1 cellular context compared by ENCODE assay signal in the genomic region with DNA sequence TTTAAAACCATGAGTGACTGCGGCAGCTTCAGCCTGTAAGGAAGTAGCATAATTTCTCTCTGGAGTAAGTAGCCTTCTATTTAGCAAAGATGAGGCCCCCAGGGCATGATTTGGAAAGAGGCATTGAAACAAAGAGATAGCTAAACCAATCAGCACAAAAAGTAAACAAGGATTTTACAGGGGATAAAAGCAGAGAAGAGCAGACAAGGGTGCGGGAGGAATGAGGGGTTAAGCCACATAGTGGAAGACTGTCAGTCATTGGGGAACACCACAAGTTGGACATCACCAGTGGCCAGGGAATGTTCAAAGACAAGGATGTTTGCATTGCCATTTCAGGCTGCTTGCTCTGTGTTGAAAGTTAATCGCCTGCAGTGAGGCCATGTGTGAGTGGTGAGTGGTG.
TF ChIP-seq lines count a peak whose summit lies in the region.

No MANE protein-coding gene starts in this region.

TF ChIP-seq in HepG2, 621 proteins besides CTCF, POLR2A, EP300 and RAD21 (continued from another document):
- TF ChIP-seq SAP130 (CRISPR knock-in tag; IDR thresholded peaks at IDR 0.05; ENCODE audit: low read depth) = 0 out of 2 replicates have a peak, but pooled peaks have one; percentile 10
- peak; percentile 67 for TF ChIP-seq NR2F6 (IDR thresholded peaks at IDR 0.05)
- 0 out of 2 replicates have a peak, but pooled peaks have one; percentile 11 for TF ChIP-seq NR2F6 (CRISPR knock-in tag; IDR thresholded peaks at IDR 0.05)
- no peak for TF ChIP-seq FOXP1 (IDR thresholded peaks at IDR 0.05)
- TF ChIP-seq FOXP1 (CRISPR knock-in tag; IDR thresholded peaks at IDR 0.05) = peak; percentile 38; the same call in 1 of the 2 replicates
- TF ChIP-seq ZNF292 (CRISPR knock-in tag; IDR thresholded peaks at IDR 0.05; ENCODE audit: borderline replicate concordance, low read depth) = 0 out of 2 replicates have a peak, but pooled peaks have one; percentile 53
- TF ChIP-seq ISL2 (CRISPR knock-in tag; IDR thresholded peaks at IDR 0.05) = peak; percentile 63
- 0 out of 2 replicates have a peak, but pooled peaks have one; percentile 18 for TF ChIP-seq JUN (CRISPR knock-in tag; IDR thresholded peaks at IDR 0.05)
- no peak for TF ChIP-seq FOXA1 (IDR thresholded peaks at IDR 0.05)
- peak; percentile 80 for TF ChIP-seq FOXA1 (CRISPR knock-in tag; IDR thresholded peaks at IDR 0.05)
- TF ChIP-seq HDAC2 (CRISPR knock-in tag; IDR thresholded peaks at IDR 0.05) = 0 out of 2 replicates have a peak, but pooled peaks have one; percentile 31
- TF ChIP-seq FOXA3 (CRISPR knock-in tag; IDR thresholded peaks at IDR 0.05) = peak; percentile 76
- TF ChIP-seq HNRNPLL (IDR thresholded peaks at IDR 0.05; ENCODE audit: low read depth, low read length, poor library complexity, severe bottlenecking) = no peak
- TF ChIP-seq TCF7L2 (IDR thresholded peaks at IDR 0.05; ENCODE audit: low read depth, low read length) = peak; percentile 56
- peak; percentile 47; the same call in 1 of the 2 replicates for TF ChIP-seq TARDBP (CRISPR knock-in tag; IDR thresholded peaks at IDR 0.05)
- TF ChIP-seq, protein P1, sequence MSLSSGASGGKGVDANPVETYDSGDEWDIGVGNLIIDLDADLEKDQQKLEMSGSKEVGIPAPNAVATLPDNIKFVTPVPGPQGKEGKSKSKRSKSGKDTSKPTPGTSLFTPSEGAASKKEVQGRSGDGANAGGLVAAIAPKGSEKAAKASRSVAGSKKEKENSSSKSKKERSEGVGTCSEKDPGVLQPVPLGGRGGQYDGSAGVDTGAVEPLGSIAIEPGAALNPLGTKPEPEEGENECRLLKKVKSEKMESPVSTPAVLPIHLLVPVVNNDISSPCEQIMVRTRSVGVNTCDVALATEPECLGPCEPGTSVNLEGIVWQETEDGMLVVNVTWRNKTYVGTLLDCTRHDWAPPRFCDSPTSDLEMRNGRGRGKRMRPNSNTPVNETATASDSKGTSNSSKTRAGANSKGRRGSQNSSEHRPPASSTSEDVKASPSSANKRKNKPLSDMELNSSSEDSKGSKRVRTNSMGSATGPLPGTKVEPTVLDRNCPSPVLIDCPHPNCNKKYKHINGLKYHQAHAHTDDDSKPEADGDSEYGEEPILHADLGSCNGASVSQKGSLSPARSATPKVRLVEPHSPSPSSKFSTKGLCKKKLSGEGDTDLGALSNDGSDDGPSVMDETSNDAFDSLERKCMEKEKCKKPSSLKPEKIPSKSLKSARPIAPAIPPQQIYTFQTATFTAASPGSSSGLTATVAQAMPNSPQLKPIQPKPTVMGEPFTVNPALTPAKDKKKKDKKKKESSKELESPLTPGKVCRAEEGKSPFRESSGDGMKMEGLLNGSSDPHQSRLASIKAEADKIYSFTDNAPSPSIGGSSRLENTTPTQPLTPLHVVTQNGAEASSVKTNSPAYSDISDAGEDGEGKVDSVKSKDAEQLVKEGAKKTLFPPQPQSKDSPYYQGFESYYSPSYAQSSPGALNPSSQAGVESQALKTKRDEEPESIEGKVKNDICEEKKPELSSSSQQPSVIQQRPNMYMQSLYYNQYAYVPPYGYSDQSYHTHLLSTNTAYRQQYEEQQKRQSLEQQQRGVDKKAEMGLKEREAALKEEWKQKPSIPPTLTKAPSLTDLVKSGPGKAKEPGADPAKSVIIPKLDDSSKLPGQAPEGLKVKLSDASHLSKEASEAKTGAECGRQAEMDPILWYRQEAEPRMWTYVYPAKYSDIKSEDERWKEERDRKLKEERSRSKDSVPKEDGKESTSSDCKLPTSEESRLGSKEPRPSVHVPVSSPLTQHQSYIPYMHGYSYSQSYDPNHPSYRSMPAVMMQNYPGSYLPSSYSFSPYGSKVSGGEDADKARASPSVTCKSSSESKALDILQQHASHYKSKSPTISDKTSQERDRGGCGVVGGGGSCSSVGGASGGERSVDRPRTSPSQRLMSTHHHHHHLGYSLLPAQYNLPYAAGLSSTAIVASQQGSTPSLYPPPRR (CRISPR knock-in tag; IDR thresholded peaks at IDR 0.05; ENCODE audit: borderline replicate concordance) = peak; percentile 43; the same call in 1 of the 2 replicates
- 0 out of 2 replicates have a peak, but pooled peaks have one; percentile 50 for TF ChIP-seq SOX13 (IDR thresholded peaks at IDR 0.05)
- TF ChIP-seq SOX13 (CRISPR knock-in tag; conservative IDR thresholded peaks at IDR 0.05 in 1 of 2, IDR thresholded peaks at IDR 0.05 in 1 of 2) = peak in 1 of 2 experiments; percentile 72; a peak in 2 of 4 replicates
- TF ChIP-seq RFX5 (IDR thresholded peaks at IDR 0.05; ENCODE audit: low read depth, low read length) = peak; percentile 42; the same call in 1 of the 2 replicates
- TF ChIP-seq ADNP (CRISPR knock-in tag; IDR thresholded peaks at IDR 0.05) = no peak
- peak; percentile 76; the same call in 1 of the 2 replicates for TF ChIP-seq NR2F2 (IDR thresholded peaks at IDR 0.05; ENCODE audit: borderline replicate concordance, low read depth)
- TF ChIP-seq ARHGAP35 (CRISPR knock-in tag; IDR thresholded peaks at IDR 0.05; ENCODE audit: borderline replicate concordance) = no peak
- no peak for TF ChIP-seq DR1 (CRISPR knock-in tag; IDR thresholded peaks at IDR 0.05)
- TF ChIP-seq, protein P2, sequence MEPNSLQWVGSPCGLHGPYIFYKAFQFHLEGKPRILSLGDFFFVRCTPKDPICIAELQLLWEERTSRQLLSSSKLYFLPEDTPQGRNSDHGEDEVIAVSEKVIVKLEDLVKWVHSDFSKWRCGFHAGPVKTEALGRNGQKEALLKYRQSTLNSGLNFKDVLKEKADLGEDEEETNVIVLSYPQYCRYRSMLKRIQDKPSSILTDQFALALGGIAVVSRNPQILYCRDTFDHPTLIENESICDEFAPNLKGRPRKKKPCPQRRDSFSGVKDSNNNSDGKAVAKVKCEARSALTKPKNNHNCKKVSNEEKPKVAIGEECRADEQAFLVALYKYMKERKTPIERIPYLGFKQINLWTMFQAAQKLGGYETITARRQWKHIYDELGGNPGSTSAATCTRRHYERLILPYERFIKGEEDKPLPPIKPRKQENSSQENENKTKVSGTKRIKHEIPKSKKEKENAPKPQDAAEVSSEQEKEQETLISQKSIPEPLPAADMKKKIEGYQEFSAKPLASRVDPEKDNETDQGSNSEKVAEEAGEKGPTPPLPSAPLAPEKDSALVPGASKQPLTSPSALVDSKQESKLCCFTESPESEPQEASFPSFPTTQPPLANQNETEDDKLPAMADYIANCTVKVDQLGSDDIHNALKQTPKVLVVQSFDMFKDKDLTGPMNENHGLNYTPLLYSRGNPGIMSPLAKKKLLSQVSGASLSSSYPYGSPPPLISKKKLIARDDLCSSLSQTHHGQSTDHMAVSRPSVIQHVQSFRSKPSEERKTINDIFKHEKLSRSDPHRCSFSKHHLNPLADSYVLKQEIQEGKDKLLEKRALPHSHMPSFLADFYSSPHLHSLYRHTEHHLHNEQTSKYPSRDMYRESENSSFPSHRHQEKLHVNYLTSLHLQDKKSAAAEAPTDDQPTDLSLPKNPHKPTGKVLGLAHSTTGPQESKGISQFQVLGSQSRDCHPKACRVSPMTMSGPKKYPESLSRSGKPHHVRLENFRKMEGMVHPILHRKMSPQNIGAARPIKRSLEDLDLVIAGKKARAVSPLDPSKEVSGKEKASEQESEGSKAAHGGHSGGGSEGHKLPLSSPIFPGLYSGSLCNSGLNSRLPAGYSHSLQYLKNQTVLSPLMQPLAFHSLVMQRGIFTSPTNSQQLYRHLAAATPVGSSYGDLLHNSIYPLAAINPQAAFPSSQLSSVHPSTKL (CRISPR knock-in tag; IDR thresholded peaks at IDR 0.05) = peak; percentile 76
- TF ChIP-seq TEAD3 (CRISPR knock-in tag; optimal IDR thresholded peaks at IDR 0.05; ENCODE audit: borderline replicate concordance) = peak; percentile 64
- TF ChIP-seq PHF21A (CRISPR knock-in tag; IDR thresholded peaks at IDR 0.05) = peak; percentile 30; the same call in 1 of the 2 replicates
- no peak for TF ChIP-seq NFYB (CRISPR knock-in tag; IDR thresholded peaks at IDR 0.05)
- peak; percentile 27; the same call in 1 of the 2 replicates for TF ChIP-seq CEBPG (CRISPR knock-in tag; IDR thresholded peaks at IDR 0.05)
- TF ChIP-seq, protein P3, sequence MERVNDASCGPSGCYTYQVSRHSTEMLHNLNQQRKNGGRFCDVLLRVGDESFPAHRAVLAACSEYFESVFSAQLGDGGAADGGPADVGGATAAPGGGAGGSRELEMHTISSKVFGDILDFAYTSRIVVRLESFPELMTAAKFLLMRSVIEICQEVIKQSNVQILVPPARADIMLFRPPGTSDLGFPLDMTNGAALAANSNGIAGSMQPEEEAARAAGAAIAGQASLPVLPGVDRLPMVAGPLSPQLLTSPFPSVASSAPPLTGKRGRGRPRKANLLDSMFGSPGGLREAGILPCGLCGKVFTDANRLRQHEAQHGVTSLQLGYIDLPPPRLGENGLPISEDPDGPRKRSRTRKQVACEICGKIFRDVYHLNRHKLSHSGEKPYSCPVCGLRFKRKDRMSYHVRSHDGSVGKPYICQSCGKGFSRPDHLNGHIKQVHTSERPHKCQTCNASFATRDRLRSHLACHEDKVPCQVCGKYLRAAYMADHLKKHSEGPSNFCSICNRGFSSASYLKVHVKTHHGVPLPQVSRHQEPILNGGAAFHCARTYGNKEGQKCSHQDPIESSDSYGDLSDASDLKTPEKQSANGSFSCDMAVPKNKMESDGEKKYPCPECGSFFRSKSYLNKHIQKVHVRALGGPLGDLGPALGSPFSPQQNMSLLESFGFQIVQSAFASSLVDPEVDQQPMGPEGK (CRISPR knock-in tag; IDR thresholded peaks at IDR 0.05) = peak; percentile 41; the same call in 1 of the 2 replicates
- TF ChIP-seq TCF7 (IDR thresholded peaks at IDR 0.05; ENCODE audit: low read depth) = peak; percentile 81
- no peak for TF ChIP-seq FOXK1 (CRISPR knock-in tag; IDR thresholded peaks at IDR 0.05; ENCODE audit: borderline replicate concordance, low read depth)
- 0 out of 2 replicates have a peak, but pooled peaks have one; percentile 23 for TF ChIP-seq KAT8 (CRISPR knock-in tag; IDR thresholded peaks at IDR 0.05)
- TF ChIP-seq, protein P4, sequence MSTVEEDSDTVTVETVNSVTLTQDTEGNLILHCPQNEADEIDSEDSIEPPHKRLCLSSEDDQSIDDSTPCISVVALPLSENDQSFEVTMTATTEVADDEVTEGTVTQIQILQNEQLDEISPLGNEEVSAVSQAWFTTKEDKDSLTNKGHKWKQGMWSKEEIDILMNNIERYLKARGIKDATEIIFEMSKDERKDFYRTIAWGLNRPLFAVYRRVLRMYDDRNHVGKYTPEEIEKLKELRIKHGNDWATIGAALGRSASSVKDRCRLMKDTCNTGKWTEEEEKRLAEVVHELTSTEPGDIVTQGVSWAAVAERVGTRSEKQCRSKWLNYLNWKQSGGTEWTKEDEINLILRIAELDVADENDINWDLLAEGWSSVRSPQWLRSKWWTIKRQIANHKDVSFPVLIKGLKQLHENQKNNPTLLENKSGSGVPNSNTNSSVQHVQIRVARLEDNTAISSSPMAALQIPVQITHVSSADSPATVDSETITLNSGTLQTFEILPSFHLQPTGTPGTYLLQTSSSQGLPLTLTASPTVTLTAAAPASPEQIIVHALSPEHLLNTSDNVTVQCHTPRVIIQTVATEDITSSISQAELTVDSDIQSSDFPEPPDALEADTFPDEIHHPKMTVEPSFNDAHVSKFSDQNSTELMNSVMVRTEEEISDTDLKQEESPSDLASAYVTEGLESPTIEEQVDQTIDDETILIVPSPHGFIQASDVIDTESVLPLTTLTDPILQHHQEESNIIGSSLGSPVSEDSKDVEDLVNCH (CRISPR knock-in tag; IDR thresholded peaks at IDR 0.05) = no peak
- TF ChIP-seq SOX5 (CRISPR knock-in tag; IDR thresholded peaks at IDR 0.05; ENCODE audit: borderline replicate concordance) = peak; percentile 68; the same call in 1 of the 2 replicates
- no peak for TF ChIP-seq SOX6 (IDR thresholded peaks at IDR 0.05)
- TF ChIP-seq SOX6 (CRISPR knock-in tag; IDR thresholded peaks at IDR 0.05) = peak; percentile 56
TF ChIP-seq in HepG2: peak in this region for 38.
